In the genomic region with DNA sequence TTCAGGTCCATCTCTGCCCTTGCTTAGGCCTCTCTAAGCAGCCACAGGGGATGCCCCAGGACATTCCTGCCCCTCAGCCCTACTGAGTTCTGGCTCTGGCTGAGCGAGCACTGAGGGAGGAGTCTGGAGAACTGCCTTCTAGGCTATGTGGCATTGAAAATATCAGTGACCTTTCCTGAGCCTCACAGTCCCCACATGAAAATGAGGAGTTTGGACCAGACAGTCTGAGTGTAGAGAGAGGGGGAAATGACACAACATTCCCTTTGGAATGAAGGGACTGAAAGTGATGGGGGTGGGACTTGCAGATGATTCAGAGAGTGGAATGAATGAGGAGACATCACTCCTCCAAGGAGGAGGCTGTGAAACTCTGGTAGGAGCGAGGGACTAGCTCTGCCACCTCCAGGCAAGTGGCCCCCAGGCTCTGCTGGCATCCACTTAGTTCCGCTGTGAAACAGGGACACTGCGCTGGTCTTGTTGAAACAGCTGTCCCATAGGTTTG, we compare ENCODE assay signal across 12 cellular contexts. TPM values are rescaled to one million over a fixed set of nuclear protein-coding genes. Genes with fewer than 3 reads are reported as not detected.
DNase-seq lines count a peak whose midpoint lies in the region; ATAC-seq, FAIRE-seq and TF ChIP-seq lines count a peak whose summit lies in the region.
"Had no signal": no experiment of that assay in that cellular context is flagged by ENCODE, and none has a peak within 500 bp of the region (broad histone marks: within the 10 kb centered on the region; RNA-seq: fewer than 3 reads in every experiment).

No MANE protein-coding gene starts in this region.

- no peaks in the 10 kb centered on the region for H3K27me3 ChIP-seq in astrocyte (ENCODE audit: insufficient read depth, low read length)
- H3K27me3 ChIP-seq in right cardiac atrium (ENCODE audit: control insufficient read depth, insufficient read depth) = no peaks in the 10 kb centered on the region

- peaks cover 16% of the 10 kb centered on the region for H3K36me3 Mint-ChIP-seq in astrocyte (ENCODE audit: low read depth, unreplicated experiment)
- H3K36me3 Mint-ChIP-seq: naive B cell had no signal

- H3K9me3 ChIP-seq in astrocyte (ENCODE audit: insufficient read depth, low read depth, low read length) (no peaks in the 10 kb centered on the region), right cardiac atrium (ENCODE audit: control insufficient read depth, low read length) (no peaks in the 10 kb centered on the region)
- H3K9me3 ChIP-seq: SJCRH30 had no signal

- peak; percentile 98 for FAIRE-seq in astrocyte (lab: Jason Lieb, UNC)

- H3K9me3 Mint-ChIP-seq in astrocyte (ENCODE audit: unreplicated experiment) = no peaks in the 10 kb centered on the region
- H3K9me3 Mint-ChIP-seq: naive B cell had no signal

- intact Hi-C loops in right cardiac atrium (cut with DNase I) (loop anchor here (2.0 to 5.0 kb wide), 3 partner anchors 42 to 208 kb away; no protein-coding TSS in a partner anchor), head of caudate nucleus (cut with DNase I) (no loop called here)

- ATAC-seq in right cardiac atrium (peak; percentile 2 to 56), HG03439 (IDR thresholded peaks at IDR 0.05; ENCODE audit: unreplicated experiment) (no peak), GM21360 (IDR thresholded peaks at IDR 0.05; ENCODE audit: unreplicated experiment) (no peak)

- H3K4me3 ChIP-seq in astrocyte (ENCODE audit: insufficient read depth, low read depth, low read length) (no peak overlapping the region), right cardiac atrium (ENCODE audit: low read length) (no peak overlapping the region)
- H3K4me3 ChIP-seq: SJCRH30 had no signal

- H2AFZ ChIP-seq in astrocyte (ENCODE audit: low read depth, low read length) = no peak overlapping the region

- no peaks in the 10 kb centered on the region for H3K27me3 Mint-ChIP-seq in astrocyte (ENCODE audit: low read depth, unreplicated experiment)

- H3K27ac ChIP-seq in astrocyte (ENCODE audit: low read depth, low read length) (peak overlapping the region; percentile 91), right cardiac atrium (ENCODE audit: low read length) (peak overlapping the region; percentile 35)
- H3K27ac ChIP-seq: SJCRH30 had no signal

- H3K79me2 ChIP-seq in astrocyte (ENCODE audit: insufficient read depth, low read length) = peaks cover 72% of the 10 kb centered on the region

- H3K4me2 ChIP-seq in astrocyte (ENCODE audit: low read length) = peak overlapping the region; percentile 55

- peak overlapping the region; percentile 95 for H3K27ac Mint-ChIP-seq in astrocyte (ENCODE audit: unreplicated experiment)

- no peaks in the 10 kb centered on the region for H3K36me3 ChIP-seq in astrocyte (ENCODE audit: insufficient read depth, low read length)
- H3K36me3 ChIP-seq: SJCRH30 had no signal

- peak overlapping the region; percentile 76 for H3K9ac ChIP-seq in astrocyte (ENCODE audit: low read length)

- peak overlapping the region; percentile 71 for H3K4me3 Mint-ChIP-seq in astrocyte (ENCODE audit: unreplicated experiment)
- H3K4me3 Mint-ChIP-seq: naive B cell had no signal

- WGBS in right cardiac atrium = 80% methylated on average over 4 of the region's 4 CpGs

- peaks cover 49% of the 10 kb centered on the region for H3K4me1 Mint-ChIP-seq in astrocyte (ENCODE audit: low read depth, unreplicated experiment)
- H3K4me1 Mint-ChIP-seq: naive B cell had no signal

- H4K20me1 ChIP-seq in astrocyte (ENCODE audit: insufficient read depth, low read length) = peaks cover 33% of the 10 kb centered on the region

- H3K4me1 ChIP-seq in astrocyte (ENCODE audit: insufficient read depth, low read length) (peaks cover 47% of the 10 kb centered on the region), right cardiac atrium (ENCODE audit: control insufficient read depth, insufficient read depth, low read length) (no peaks in the 10 kb centered on the region)
- H3K4me1 ChIP-seq: SJCRH30 had no signal

- no peak for TF ChIP-seq CTCF in astrocyte (IDR thresholded peaks at IDR 0.05; ENCODE audit: insufficient read depth, low read depth, low read length)

- DNase-seq in ELR (ENCODE audit: low read depth) = peak; percentile 83
- peak; percentile 87 for DNase-seq in astrocyte (ENCODE audit: low read depth)
- peak; percentile 23 to 59 (median 42) for DNase-seq in right cardiac atrium
- DNase-seq in stromal cell of bone marrow (ENCODE audit: low read depth) = peak; percentile 57
- DNase-seq in head of caudate nucleus = no peak
- DNase-seq in NCI-H2227 treated with DMSO at 0.1 percent for 48 hours (lab: John Stamatoyannopoulos, UW) = no peak
- DNase-seq: activated CD4-positive, alpha-beta T cell treated with anti-CD3 and anti-CD28 coated beads, Interleukin-2, amount 50 U/mL, for 48 hours; naive B cell; NCI-H2081 treated with DMSO at 0.1 percent for 48 hours had no signal

RNA-seq across cellular contexts. Expression of a gene that starts 8.0 kb away (rescaled TPM):
- 219 and 264 TPM in 2 replicates for total RNA-seq in astrocyte
- total RNA-seq in right cardiac atrium = 100 to 1,000 TPM; 442 to 647 (median 536) TPM
- 243 TPM for polyA plus RNA-seq in right cardiac atrium

Comparison
In these comparisons a context has a peak if more than half of its experiments do, and no peak if none do; other contexts are left out.
1. DNase-seq: peak in ELR (single experiment), astrocyte (single experiment), right cardiac atrium (3 of 3) and stromal cell of bone marrow (single experiment); none in head of caudate nucleus (0 of 42) and NCI-H2227 treated with DMSO at 0.1 percent for 48 hours (single experiment).
2. ATAC-seq: peak in right cardiac atrium (2 of 2); none in HG03439 (single experiment) and GM21360 (single experiment).